ENCODE assay signal across 34 cellular contexts in the genomic region with DNA sequence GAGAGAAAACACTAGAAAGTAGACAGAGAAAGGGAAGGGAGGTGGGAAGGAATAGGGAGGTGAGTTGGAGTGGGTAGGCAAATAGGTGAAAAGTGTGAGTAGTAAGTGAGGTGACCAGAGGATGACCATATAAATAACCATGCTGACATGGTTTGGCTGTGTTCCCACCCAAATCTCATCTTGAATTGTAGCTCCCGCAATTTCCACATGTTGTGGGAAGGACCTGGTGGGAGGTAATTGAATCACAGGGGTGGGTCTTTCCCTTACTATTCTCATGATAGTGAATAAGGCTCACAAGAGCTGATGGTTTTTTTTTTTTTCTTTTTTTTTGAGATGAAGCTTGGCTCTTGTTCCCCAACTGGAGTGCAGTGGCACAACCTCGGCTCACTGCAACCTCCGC. TPM values are rescaled to one million over a fixed set of nuclear protein-coding genes. Genes with fewer than 3 reads are reported as not detected.
"Had no signal": no experiment of that assay in that cellular context is flagged by ENCODE, and none has a peak within 500 bp of the region (broad histone marks: within the 10 kb centered on the region; RNA-seq: fewer than 3 reads in every experiment).

No MANE protein-coding gene starts in this region.

- DNase-seq: activated CD4-positive, alpha-beta memory T cell treated with anti-CD3 and anti-CD28 coated beads for 36 hours; activated CD4-positive, alpha-beta T cell treated with anti-CD3 and anti-CD28 coated beads for 36 hours; activated CD4-positive, alpha-beta T cell treated with anti-CD3 and anti-CD28 coated beads, Interleukin-2, amount 10 ng/mL, durations not matched to agents 24 days and 14 days; activated CD4-positive, CD25-positive, alpha-beta regulatory T cell; activated CD4-positive, CD25-positive, alpha-beta regulatory T cell treated with anti-CD3 and anti-CD28 coated beads, Interleukin-2, amount 50 U/mL, for 72 hours; activated CD8-positive, alpha-beta memory T cell treated with anti-CD3 and anti-CD28 coated beads, Interleukin-2, amount 10 ng/mL, durations not matched to agents 7 days and 5 days; activated CD8-positive, alpha-beta memory T cell treated with anti-CD3 and anti-CD28 coated beads, Interleukin-2, amount 50 U/mL, for 4 hours; activated CD8-positive, alpha-beta T cell treated with anti-CD3 and anti-CD28 coated beads, Interleukin-2, amount 10 ng/mL, durations not matched to agents 7 days and 5 days; activated gamma-delta T cell; activated naive CD4-positive, alpha-beta T cell; activated naive CD4-positive, alpha-beta T cell treated with anti-CD3 and anti-CD28 coated beads, Interleukin-2, amount 10 ng/mL, durations not matched to agents 7 days and 5 days; activated naive CD8-positive, alpha-beta T cell treated with anti-CD3 and anti-CD28 coated beads, Interleukin-2, amount 10 ng/mL, durations not matched to agents 7 days and 5 days; activated T-cell treated with anti-CD3 and anti-CD28 coated beads, Interleukin-2, amount 50 U/mL, for 1 hour; activated T-cell treated with anti-CD3 and anti-CD28 coated beads, Interleukin-2, amount 50 U/mL, for 48 hours; amniotic stem cell; anterior cingulate cortex; brain microvascular endothelial cell; caudate nucleus; cortex of kidney; dermis blood vessel endothelial cell; effector CD4-positive, alpha-beta T cell; effector memory CD8-positive, alpha-beta T cell; erythroblast; foreskin keratinocyte; gastrocnemius medialis; glutamatergic neuron; heart left ventricle; T-helper 2 cell had no signal

- FAIRE-seq: astrocyte, colon had no signal

- ATAC-seq: activated CD4-positive, alpha-beta T cell treated with anti-CD3 and anti-CD28 coated beads for 36 hours; activated CD8-positive, alpha-beta memory T cell treated with anti-CD3 and anti-CD28 coated beads, Interleukin-2, amount 10 ng/mL, durations not matched to agents 7 days and 5 days; activated CD8-positive, alpha-beta T cell treated with anti-CD3 and anti-CD28 coated beads, Interleukin-2, amount 10 ng/mL, durations not matched to agents 7 days and 5 days; activated naive CD4-positive, alpha-beta T cell treated with anti-CD3 and anti-CD28 coated beads, Interleukin-2, amount 50 U/mL, for 72 hours; effector memory CD8-positive, alpha-beta T cell; foreskin keratinocyte; gastrocnemius medialis; heart left ventricle had no signal

- H3K4me3 ChIP-seq: esophagus muscularis mucosa, gastrocnemius medialis, heart left ventricle had no signal

- H3K9me3 ChIP-seq: esophagus muscularis mucosa, gastrocnemius medialis, heart left ventricle had no signal

- H3K36me3 ChIP-seq: brain microvascular endothelial cell, esophagus muscularis mucosa, gastrocnemius medialis, heart left ventricle had no signal

- H3K4me1 ChIP-seq: esophagus muscularis mucosa, gastrocnemius medialis, heart left ventricle had no signal

- H3K27ac ChIP-seq: brain microvascular endothelial cell, esophagus muscularis mucosa, foreskin keratinocyte, gastrocnemius medialis, heart left ventricle had no signal

- H3K27me3 ChIP-seq: brain microvascular endothelial cell, esophagus muscularis mucosa, foreskin keratinocyte, gastrocnemius medialis, heart left ventricle had no signal

RNA-seq across cellular contexts. Expression of a gene that starts 28.0 kb away (rescaled TPM):
- total RNA-seq: activated CD4-positive, alpha-beta memory T cell treated with anti-CD3 and anti-CD28 coated beads for 36 hours; activated CD4-positive, alpha-beta T cell treated with anti-CD3 and anti-CD28 coated beads for 36 hours; activated CD4-positive, alpha-beta T cell treated with anti-CD3 and anti-CD28 coated beads, Interleukin-2, amount 10 ng/mL, durations not matched to agents 24 days and 14 days; activated CD8-positive, alpha-beta memory T cell treated with anti-CD3 and anti-CD28 coated beads for 36 hours; activated CD8-positive, alpha-beta memory T cell treated with anti-CD3 and anti-CD28 coated beads, Interleukin-2, amount 10 ng/mL, durations not matched to agents 7 days and 5 days; activated CD8-positive, alpha-beta T cell treated with anti-CD3 and anti-CD28 coated beads, Interleukin-2, amount 10 ng/mL, durations not matched to agents 7 days and 5 days; activated naive CD4-positive, alpha-beta T cell treated with anti-CD3 and anti-CD28 coated beads, Interleukin-2, amount 50 U/mL, for 72 hours; activated naive CD8-positive, alpha-beta T cell treated with anti-CD3 and anti-CD28 coated beads, Interleukin-2, amount 10 ng/mL, durations not matched to agents 7 days and 5 days had no signal

RNA-seq across cellular contexts. Expression of a gene that starts 39.4 kb away (rescaled TPM):
- total RNA-seq: activated CD4-positive, alpha-beta memory T cell treated with anti-CD3 and anti-CD28 coated beads for 36 hours; activated CD4-positive, alpha-beta T cell treated with anti-CD3 and anti-CD28 coated beads for 36 hours; activated CD4-positive, alpha-beta T cell treated with anti-CD3 and anti-CD28 coated beads, Interleukin-2, amount 10 ng/mL, durations not matched to agents 24 days and 14 days; activated CD8-positive, alpha-beta memory T cell treated with anti-CD3 and anti-CD28 coated beads for 36 hours; activated CD8-positive, alpha-beta memory T cell treated with anti-CD3 and anti-CD28 coated beads, Interleukin-2, amount 10 ng/mL, durations not matched to agents 7 days and 5 days; activated CD8-positive, alpha-beta T cell treated with anti-CD3 and anti-CD28 coated beads, Interleukin-2, amount 10 ng/mL, durations not matched to agents 7 days and 5 days; activated naive CD4-positive, alpha-beta T cell treated with anti-CD3 and anti-CD28 coated beads, Interleukin-2, amount 50 U/mL, for 72 hours; activated naive CD8-positive, alpha-beta T cell treated with anti-CD3 and anti-CD28 coated beads, Interleukin-2, amount 10 ng/mL, durations not matched to agents 7 days and 5 days; astrocyte; chondrocyte; foreskin keratinocyte; gastrocnemius medialis had no signal
- polyA plus RNA-seq: foreskin keratinocyte had no signal
